In genomic region chr6:154980273-154981070, GRCh38 we compare ENCODE assay signal across 20 cellular contexts.
"Had no signal": no experiment of that assay in that cellular context is flagged by ENCODE, and none has a peak within 500 bp of the region (broad histone marks: within the 10 kb centered on the region; RNA-seq: fewer than 3 reads in every experiment).

No MANE protein-coding gene starts in this region.

- H3K9me3 ChIP-seq: heart right ventricle, left ventricle myocardium inferior, ovary, prostate gland, suprapubic skin, tibial artery had no signal

- H3K4me1 ChIP-seq: heart right ventricle, left ventricle myocardium inferior, prostate gland, suprapubic skin, tibial artery had no signal

- H3K36me3 Mint-ChIP-seq: stimulated activated naive B cell treated with anti-CD40 and anti-IgM and Interleukin-4, amounts not matched to agents 10 μg/mL and 1 μg/mL and 100 μg/mL, for 72 hours had no signal

- H3K36me3 ChIP-seq: heart right ventricle, left ventricle myocardium inferior, ovary, prostate gland, suprapubic skin, tibial artery had no signal

- H3K9me3 Mint-ChIP-seq: effector memory CD8-positive, alpha-beta T cell; T-helper 2 cell treated with Interferon-gamma antibody and Interleukin-4, amounts not matched to agents 5 μg/mL and 100 μg/mL, for 36 hours had no signal

- H3K27ac Mint-ChIP-seq: activated naive CD8-positive, alpha-beta T cell; effector memory CD8-positive, alpha-beta T cell; T-helper 2 cell treated with Interferon-gamma antibody and Interleukin-4, amounts not matched to agents 5 μg/mL and 100 μg/mL, for 36 hours had no signal

- DNase-seq: activated CD4-positive, alpha-beta T cell treated with anti-CD3 and anti-CD28 coated beads for 4 hours; activated CD4-positive, alpha-beta T cell treated with anti-CD3 and anti-CD28 coated beads, Interleukin-2, amount 50 U/mL, for 4 hours; activated effector memory CD4-positive, alpha-beta T cell treated with Interleukin-2 at 50 U/mL for 16 hours; activated naive CD4-positive, alpha-beta T cell treated with Interleukin-2 at 50 U/mL for 16 hours; anterior cingulate cortex; dorsolateral prefrontal cortex; effector memory CD8-positive, alpha-beta T cell; heart right ventricle; left ventricle myocardium inferior; ovary; retina; stimulated activated CD4-positive, alpha-beta T cell treated with anti-CD3 and anti-CD28 coated beads, Interleukin-2, amount 100 ng/mL, for 24 hours; stimulated activated naive B cell treated with anti-CD40 and anti-IgM and Interleukin-4, amounts not matched to agents 10 μg/mL and 1 μg/mL and 100 μg/mL, for 72 hours; tibial artery had no signal

- H3K4me3 ChIP-seq: coronary artery, dorsolateral prefrontal cortex, heart right ventricle, left ventricle myocardium inferior, ovary, prostate gland, smooth muscle cell, suprapubic skin, tibial artery had no signal

- H3K4me3 Mint-ChIP-seq: activated naive CD8-positive, alpha-beta T cell; effector memory CD8-positive, alpha-beta T cell; stimulated activated naive B cell treated with anti-CD40 and anti-IgM and Interleukin-4, amounts not matched to agents 10 μg/mL and 1 μg/mL and 100 μg/mL, for 72 hours; T-helper 2 cell treated with Interferon-gamma antibody and Interleukin-4, amounts not matched to agents 5 μg/mL and 100 μg/mL, for 36 hours had no signal

- H3K27me3 Mint-ChIP-seq: activated naive CD8-positive, alpha-beta T cell; effector memory CD8-positive, alpha-beta T cell; stimulated activated naive B cell treated with anti-CD40 and anti-IgM and Interleukin-4, amounts not matched to agents 10 μg/mL and 1 μg/mL and 100 μg/mL, for 72 hours had no signal

- H3K27me3 ChIP-seq: dorsolateral prefrontal cortex, heart right ventricle, ovary, suprapubic skin, tibial artery had no signal

- H3K27ac ChIP-seq: coronary artery, dorsolateral prefrontal cortex, heart right ventricle, left ventricle myocardium inferior, ovary, suprapubic skin, tibial artery had no signal

- ATAC-seq: effector memory CD8-positive, alpha-beta T cell; heart right ventricle had no signal
